13 cellular contexts compared by ENCODE assay signal in the genomic region with DNA sequence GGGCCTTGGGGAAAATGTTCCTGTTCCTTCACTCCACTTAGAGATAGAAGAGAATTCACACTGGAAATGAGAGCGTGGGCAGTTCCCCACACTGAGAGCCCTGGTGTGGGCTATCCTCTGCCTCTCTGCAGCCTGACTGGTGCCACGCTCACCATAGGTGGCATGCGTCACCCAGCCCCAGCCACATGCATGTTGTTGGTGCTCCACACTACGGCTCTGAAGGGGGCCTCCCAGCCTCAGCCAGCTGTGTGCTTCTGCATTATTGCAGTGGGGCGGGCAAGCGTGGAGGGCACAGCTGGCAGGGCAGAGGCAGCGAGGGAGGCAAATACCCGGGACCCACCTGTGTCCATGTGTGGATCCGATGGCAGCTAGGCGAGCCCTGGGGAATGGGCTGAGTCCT. TPM values are rescaled to one million over a fixed set of nuclear protein-coding genes. Genes with fewer than 3 reads are reported as not detected.
DNase-seq lines count a peak whose midpoint lies in the region; ATAC-seq and TF ChIP-seq lines count a peak whose summit lies in the region.
"Had no signal": no experiment of that assay in that cellular context is flagged by ENCODE, and none has a peak within 500 bp of the region (broad histone marks: within the 10 kb centered on the region; RNA-seq: fewer than 3 reads in every experiment).

No MANE protein-coding gene starts in this region.

- DNase-seq in activated naive CD8-positive, alpha-beta T cell treated with anti-CD3 and anti-CD28 coated beads, Interleukin-2, amount 50 U/mL, for 24 hours: no peak
- no peak for DNase-seq in H9
- DNase-seq in naive thymus-derived CD8-positive, alpha-beta T cell: no peak
- DNase-seq in T-cell: no peak
- DNase-seq in nucleus accumbens (lab: John Stamatoyannopoulos, UW): no peak
- DNase-seq in MCF 10A (ENCODE audit: unreplicated experiment): no peak
- DNase-seq: CD4-positive, alpha-beta T cell; DMS79 had no signal

- BruUV-seq in MCF 10A (replicated peaks; lab: Mats Ljungman, UMichigan): no TSS peak

- no peaks in the 10 kb centered on the region for H3K79me1 ChIP-seq in H9 (ENCODE audit: insufficient read depth, low read depth, low read length, poor library complexity, severe bottlenecking)

- H3K23ac ChIP-seq in H9 (ENCODE audit: insufficient read length, low read depth, low read length): no peak overlapping the region

- H2BK120ac ChIP-seq in H9 (ENCODE audit: low read depth, low read length, poor library complexity, severe bottlenecking): no peak overlapping the region

- no peak overlapping the region for H3T11ph ChIP-seq in H9 (ENCODE audit: low read length)

- H3K9me3 ChIP-seq in H9 (ENCODE audit: control insufficient read depth, low read depth, low read length): no peaks in the 10 kb centered on the region
- H3K9me3 ChIP-seq: A549 had no signal

- H2BK20ac ChIP-seq in H9 (ENCODE audit: low read depth, low read length, poor library complexity, severe bottlenecking): no peak overlapping the region

- no peak for TF ChIP-seq CTCF in H9 (conservative IDR thresholded peaks at IDR 0.05)
- TF ChIP-seq CTCF in MCF 10A (IDR thresholded peaks at IDR 0.05; ENCODE audit: unreplicated experiment): no peak

- H4K5ac ChIP-seq in H9 (ENCODE audit: insufficient read length, low read depth, low read length): no peak overlapping the region

- no peaks in the 10 kb centered on the region for H3K9me3 Mint-ChIP-seq in activated naive CD8-positive, alpha-beta T cell (ENCODE audit: low read depth)
- H3K9me3 Mint-ChIP-seq in activated naive CD8-positive, alpha-beta T cell treated with anti-CD3 and anti-CD28 coated beads, Interleukin-2, amount 50 U/mL, for 24 hours: no peaks in the 10 kb centered on the region
- H3K9me3 Mint-ChIP-seq in H9 (no peaks in the 10 kb centered on the region), T-cell (no peaks in the 10 kb centered on the region), MCF 10A (ENCODE audit: unreplicated experiment) (no peaks in the 10 kb centered on the region)
- H3K9me3 Mint-ChIP-seq in naive thymus-derived CD8-positive, alpha-beta T cell: no peaks in the 10 kb centered on the region
- H3K9me3 Mint-ChIP-seq: CD4-positive, alpha-beta T cell had no signal

- no peak overlapping the region for H3K14ac ChIP-seq in H9 (ENCODE audit: insufficient read depth, low read length)

- CTCF ChIA-PET in T-cell (lab: Charles Lee): interaction anchor here (0.6 to 1.3 kb wide), 4 partner anchors 52 to 171 kb away, joined by 3 to 5 read pairs (median 3); no protein-coding TSS in a partner anchor
- CTCF ChIA-PET in MCF 10A (lab: Yijun Ruan, JAX): interaction anchor here (0.7 to 21.4 kb wide), 9 partner anchors 10 to 171 kb away, joined by 3 to 851 read pairs (median 41); partner anchors contain the start of gene RASSF5

- no peaks in the 10 kb centered on the region for H3K23me2 ChIP-seq in H9 (ENCODE audit: insufficient read length, low read depth, low read length, poor library complexity, severe bottlenecking)

- H3K9ac ChIP-seq in H9 (ENCODE audit: extremely low read depth, insufficient read length, low read length): no peak overlapping the region

- no peaks in the 10 kb centered on the region for H3K27me3 Mint-ChIP-seq in activated naive CD8-positive, alpha-beta T cell
- no peaks in the 10 kb centered on the region for H3K27me3 Mint-ChIP-seq in activated naive CD8-positive, alpha-beta T cell treated with anti-CD3 and anti-CD28 coated beads, Interleukin-2, amount 50 U/mL, for 24 hours
- H3K27me3 Mint-ChIP-seq in H9 (ENCODE audit: low read depth): no peaks in the 10 kb centered on the region
- no peaks in the 10 kb centered on the region for H3K27me3 Mint-ChIP-seq in naive thymus-derived CD8-positive, alpha-beta T cell
- H3K27me3 Mint-ChIP-seq in T-cell: no peaks in the 10 kb centered on the region
- H3K27me3 Mint-ChIP-seq in MCF 10A (ENCODE audit: insufficient read depth, unreplicated experiment): no peaks in the 10 kb centered on the region
- H3K27me3 Mint-ChIP-seq: CD4-positive, alpha-beta T cell had no signal

- H3K79me2 ChIP-seq in H9 (ENCODE audit: insufficient read depth, low read length): no peaks in the 10 kb centered on the region

- H4K91ac ChIP-seq in H9 (ENCODE audit: insufficient read length, low read depth, low read length): no peak overlapping the region

- no peak overlapping the region for H2AFZ ChIP-seq in H9 (ENCODE audit: low read length)

- WGBS in H9 (ENCODE audit: extremely low coverage, insufficient read length, low lambda C conversion rate): no CpG with 5 or more reads among the region's 10 CpGs

- H3K56ac ChIP-seq in H9 (ENCODE audit: insufficient read length, low read depth, low read length): no peak overlapping the region

- H3K27ac ChIP-seq in H9 (ENCODE audit: insufficient read length, low read depth, low read length): no peak overlapping the region
- H3K27ac ChIP-seq: A549, HL-60 had no signal

- no peak overlapping the region for H3K4me2 ChIP-seq in H9 (ENCODE audit: insufficient read depth, insufficient read length, low read length)
- H3K4me2 ChIP-seq: A549 had no signal

- H4K8ac ChIP-seq in H9 (replicated peaks; ENCODE audit: insufficient read length, low read depth, low read length): no peak overlapping the region

- H3K27ac Mint-ChIP-seq in activated naive CD8-positive, alpha-beta T cell: peak overlapping the region; percentile 46
- H3K27ac Mint-ChIP-seq in activated naive CD8-positive, alpha-beta T cell treated with anti-CD3 and anti-CD28 coated beads, Interleukin-2, amount 50 U/mL, for 24 hours: no peak overlapping the region
- H3K27ac Mint-ChIP-seq in H9 (peak overlapping the region in 2 of 3 experiments; percentile 34 to 36; a peak in 2 of 7 replicates), T-cell (peak overlapping the region in 1 of 2 donors; percentile 23), MCF 10A (ENCODE audit: low read depth, unreplicated experiment) (no peak overlapping the region)
- H3K27ac Mint-ChIP-seq in naive thymus-derived CD8-positive, alpha-beta T cell: peak overlapping the region in 8 of 10 donors; percentile 32 to 69 (median 54)
- H3K27ac Mint-ChIP-seq: CD4-positive, alpha-beta T cell had no signal

- H3K4me3 Mint-ChIP-seq in activated naive CD8-positive, alpha-beta T cell: no peak overlapping the region
- H3K4me3 Mint-ChIP-seq in activated naive CD8-positive, alpha-beta T cell treated with anti-CD3 and anti-CD28 coated beads, Interleukin-2, amount 50 U/mL, for 24 hours: no peak overlapping the region
- no peak overlapping the region for H3K4me3 Mint-ChIP-seq in H9
- H3K4me3 Mint-ChIP-seq in naive thymus-derived CD8-positive, alpha-beta T cell: no peak overlapping the region
- no peak overlapping the region for H3K4me3 Mint-ChIP-seq in T-cell
- H3K4me3 Mint-ChIP-seq in MCF 10A (ENCODE audit: unreplicated experiment): no peak overlapping the region
- H3K4me3 Mint-ChIP-seq: CD4-positive, alpha-beta T cell had no signal

- no peak overlapping the region for H2AK5ac ChIP-seq in H9 (ENCODE audit: insufficient read length, low read length)

- H3K4me1 ChIP-seq in H9 (ENCODE audit: insufficient read depth, low read length): no peaks in the 10 kb centered on the region
- H3K4me1 ChIP-seq: A549 had no signal

- no peak overlapping the region for H2BK12ac ChIP-seq in H9 (ENCODE audit: insufficient read length, low read depth, low read length)

- H3K4ac ChIP-seq in H9 (ENCODE audit: low read depth, low read length): no peak overlapping the region

- no peak for ATAC-seq in activated naive CD8-positive, alpha-beta T cell treated with anti-CD3 and anti-CD28 coated beads, Interleukin-2, amount 50 U/mL, for 24 hours
- no peak for ATAC-seq in naive thymus-derived CD8-positive, alpha-beta T cell
- no peak for ATAC-seq in T-cell (replicated peaks in 1 of 4)
- ATAC-seq: A549, GM12878, HCT116 had no signal

- H3K36me3 Mint-ChIP-seq in activated naive CD8-positive, alpha-beta T cell: no peaks in the 10 kb centered on the region
- H3K36me3 Mint-ChIP-seq in activated naive CD8-positive, alpha-beta T cell treated with anti-CD3 and anti-CD28 coated beads, Interleukin-2, amount 50 U/mL, for 24 hours (ENCODE audit: low read depth): peaks cover 26% of the 10 kb centered on the region
- H3K36me3 Mint-ChIP-seq in H9 (ENCODE audit: insufficient read depth in 1 of 3, low read depth in 3 of 3) (peaks cover 0 to 2% (median 0%) of the 10 kb centered on the region in 3 experiments; a peak in 1 of 7 replicates), T-cell (peaks cover 52% of the 10 kb centered on the region), MCF 10A (ENCODE audit: insufficient read depth, unreplicated experiment) (peaks cover 7% of the 10 kb centered on the region)
- H3K36me3 Mint-ChIP-seq in naive thymus-derived CD8-positive, alpha-beta T cell: peaks cover 0 to 85% (median 19%) of the 10 kb centered on the region in 3 donors

- peaks cover 5% of the 10 kb centered on the region for H3K4me1 Mint-ChIP-seq in activated naive CD8-positive, alpha-beta T cell (ENCODE audit: low read depth)
- peaks cover 26% of the 10 kb centered on the region for H3K4me1 Mint-ChIP-seq in activated naive CD8-positive, alpha-beta T cell treated with anti-CD3 and anti-CD28 coated beads, Interleukin-2, amount 50 U/mL, for 24 hours
- peaks cover 0 to 4% of the 10 kb centered on the region in 2 experiments; a peak in 2 of 4 replicates for H3K4me1 Mint-ChIP-seq in H9
- peaks cover 9 to 27% (median 16%) of the 10 kb centered on the region in 4 donors for H3K4me1 Mint-ChIP-seq in naive thymus-derived CD8-positive, alpha-beta T cell
- peaks cover 0 to 17% (median 1%) of the 10 kb centered on the region in 3 donors for H3K4me1 Mint-ChIP-seq in T-cell
- H3K4me1 Mint-ChIP-seq in MCF 10A (ENCODE audit: insufficient read depth, unreplicated experiment): no peaks in the 10 kb centered on the region

- no peak overlapping the region for H3K18ac ChIP-seq in H9 (ENCODE audit: insufficient read length, low read depth, low read length)

- intact Hi-C loops in MCF 10A (cut with micrococcal nuclease): loop anchor here (5.0 kb wide), 1 partner anchor 420 kb away; no protein-coding TSS in a partner anchor

- H2BK15ac ChIP-seq in H9 (ENCODE audit: low read depth, low read length): no peak overlapping the region

- POLR2A ChIA-PET in naive thymus-derived CD8-positive, alpha-beta T cell (lab: Charles Lee): interaction anchor here (2.0 kb wide), 1 partner anchor 23 kb away, joined by 5 read pairs; the partner anchor contains the start of gene IKBKE
- POLR2A ChIA-PET in T-cell (lab: Charles Lee) (no interaction called here), MCF 10A (lab: Yijun Ruan, JAX) (no interaction called here)

- H2BK5ac ChIP-seq in H9 (ENCODE audit: insufficient read length, low read length): no peak overlapping the region

- no peaks in the 10 kb centered on the region for H4K20me1 ChIP-seq in H9 (ENCODE audit: control insufficient read depth, insufficient read depth, insufficient read length)

- no peaks in the 10 kb centered on the region for H3K27me3 ChIP-seq in H9 (ENCODE audit: insufficient read depth, low read length)

RNA-seq across cellular contexts. Expression of gene RASSF5, which starts 14.7 kb away (rescaled TPM):
- total RNA-seq in H9 (2021) (0.50 and 0.81 TPM in 2 replicates), T-cell (100 to 1,000 TPM; 174 to 224 (median 204) TPM), MCF 10A (2022) (8.3 and 9.6 TPM in 2 replicates)
- 100 to 1,000 TPM; 224 to 229 TPM for total RNA-seq in naive thymus-derived CD8-positive, alpha-beta T cell
- polyA plus RNA-seq in naive thymus-derived CD8-positive, alpha-beta T cell: 100 to 1,000 TPM; 233 to 358 (median 291) TPM

RNA-seq across cellular contexts. Expression of gene IKBKE, which starts 22.3 kb away (rescaled TPM):
- total RNA-seq in H9 (2021) (5.7 and 6.6 TPM in 2 replicates), T-cell (10 to 100 TPM; 60.7 to 84.7 (median 81.4) TPM), MCF 10A (2022) (7.1 and 12.1 TPM in 2 replicates)
- total RNA-seq in naive thymus-derived CD8-positive, alpha-beta T cell: 10 to 100 TPM; 82.9 to 87.3 TPM
- polyA plus RNA-seq in naive thymus-derived CD8-positive, alpha-beta T cell: 10 to 100 TPM; 40.5 to 57.0 (median 55.5) TPM

Comparison
In these comparisons a context has a peak if more than half of its experiments do, and no peak if none do; other contexts are left out.
1. H3K27ac Mint-ChIP-seq: peak in activated naive CD8-positive, alpha-beta T cell (single experiment), H9 (2 of 3) and naive thymus-derived CD8-positive, alpha-beta T cell (8 of 10); none in activated naive CD8-positive, alpha-beta T cell treated with anti-CD3 and anti-CD28 coated beads, Interleukin-2, amount 50 U/mL, for 24 hours (single experiment) and MCF 10A (single experiment).
2. RNA of gene RASSF5, which starts 14.7 kb away (total RNA-seq): 224 to 229 TPM in naive thymus-derived CD8-positive, alpha-beta T cell and 174 to 224 TPM in T-cell; 8.3 to 9.6 TPM in MCF 10A and 0.50 to 0.81 TPM in H9; every median in the first group is over 10 times any median in the second.